ENCODE assay signal across 13 cellular contexts in genomic region chr1:2558030-2558400, GRCh38. TPM values are rescaled to one million over a fixed set of nuclear protein-coding genes. Genes with fewer than 3 reads are reported as not detected.
DNase-seq lines count a peak whose midpoint lies in the region; ATAC-seq and TF ChIP-seq lines count a peak whose summit lies in the region.
"Had no signal": no experiment of that assay in that cellular context is flagged by ENCODE, and none has a peak within 500 bp of the region (broad histone marks: within the 10 kb centered on the region; RNA-seq: fewer than 3 reads in every experiment).

No MANE protein-coding gene starts in this region.

- ATAC-seq in activated T-cell treated with anti-CD3 and anti-CD28 coated beads, Interleukin-2, amount 50 U/mL, for 4 hours, result no peak
- ATAC-seq in activated CD8-positive, alpha-beta T cell treated with anti-CD3 and anti-CD28 coated beads for 36 hours, result no peak
- no peak for ATAC-seq in lower lobe of right lung
- ATAC-seq: gastroesophageal sphincter had no signal

- H3K9ac ChIP-seq in subcutaneous abdominal adipose tissue (ENCODE audit: low read length in 5 of 5), result peak overlapping the region in 1 of 5 donors; percentile 97

- H3K4me3 ChIP-seq in lower lobe of right lung (peak overlapping the region; percentile 95), subcutaneous abdominal adipose tissue (ENCODE audit: low read depth in 1 of 5, low read length in 5 of 5) (peak overlapping the region in 2 of 5 donors; percentile 89 to 95), PC-9 (no peak overlapping the region)
- H3K4me3 ChIP-seq: K562 had no signal

- H2AFZ ChIP-seq in PC-9, result no peak overlapping the region

- H3K4me3 Mint-ChIP-seq in activated T-cell treated with anti-CD3 and anti-CD28 coated beads, Interleukin-2, amount 50 U/mL, for 4 hours, result peak overlapping the region; percentile 99
- peak overlapping the region; percentile 99 for H3K4me3 Mint-ChIP-seq in activated CD8-positive, alpha-beta T cell treated with anti-CD3 and anti-CD28 coated beads for 36 hours
- H3K4me3 Mint-ChIP-seq: nephron progenitor cell had no signal

- H3K36me3 ChIP-seq in lower lobe of right lung (peaks cover 57% of the 10 kb centered on the region), subcutaneous abdominal adipose tissue (ENCODE audit: control insufficient read depth in 5 of 5, insufficient read depth in 5 of 5, low read length in 5 of 5) (peaks cover 0 to 52% (median 40%) of the 10 kb centered on the region in 5 donors), PC-9 (ENCODE audit: low read depth) (no peaks in the 10 kb centered on the region)
- H3K36me3 ChIP-seq: brain microvascular endothelial cell had no signal

- no peaks in the 10 kb centered on the region for H3K9me3 Mint-ChIP-seq in activated T-cell treated with anti-CD3 and anti-CD28 coated beads, Interleukin-2, amount 50 U/mL, for 4 hours
- no peaks in the 10 kb centered on the region for H3K9me3 Mint-ChIP-seq in activated CD8-positive, alpha-beta T cell treated with anti-CD3 and anti-CD28 coated beads for 36 hours
- H3K9me3 Mint-ChIP-seq: nephron progenitor cell had no signal

- H3K36me3 Mint-ChIP-seq in activated T-cell treated with anti-CD3 and anti-CD28 coated beads, Interleukin-2, amount 50 U/mL, for 4 hours (ENCODE audit: insufficient read depth), result peaks cover 11% of the 10 kb centered on the region
- H3K36me3 Mint-ChIP-seq in activated CD8-positive, alpha-beta T cell treated with anti-CD3 and anti-CD28 coated beads for 36 hours (ENCODE audit: low read depth), result peaks cover 31% of the 10 kb centered on the region

- H3K27me3 ChIP-seq in lower lobe of right lung (ENCODE audit: low read depth), result no peaks in the 10 kb centered on the region
- H3K27me3 ChIP-seq in subcutaneous abdominal adipose tissue (ENCODE audit: control insufficient read depth in 5 of 5, insufficient read depth in 4 of 5, low read length in 5 of 5), result no peaks in the 10 kb centered on the region
- no peaks in the 10 kb centered on the region; the same call in 1 of the 2 replicates for H3K27me3 ChIP-seq in PC-9 (ENCODE audit: insufficient read depth, low read depth)
- H3K27me3 ChIP-seq: brain microvascular endothelial cell, gastroesophageal sphincter had no signal

- H3K4me1 Mint-ChIP-seq in activated T-cell treated with anti-CD3 and anti-CD28 coated beads, Interleukin-2, amount 50 U/mL, for 4 hours (ENCODE audit: low read depth), result peaks cover 41% of the 10 kb centered on the region
- H3K4me1 Mint-ChIP-seq in activated CD8-positive, alpha-beta T cell treated with anti-CD3 and anti-CD28 coated beads for 36 hours (ENCODE audit: low read depth), result peaks cover 33% of the 10 kb centered on the region

- no peaks in the 10 kb centered on the region for H3F3A ChIP-seq in PC-9 (ENCODE audit: insufficient read depth, low read depth)

- no peaks in the 10 kb centered on the region for H3K27me3 Mint-ChIP-seq in activated T-cell treated with anti-CD3 and anti-CD28 coated beads, Interleukin-2, amount 50 U/mL, for 4 hours (ENCODE audit: low read depth)
- no peaks in the 10 kb centered on the region for H3K27me3 Mint-ChIP-seq in activated CD8-positive, alpha-beta T cell treated with anti-CD3 and anti-CD28 coated beads for 36 hours

- no peaks in the 10 kb centered on the region for H3K9me2 ChIP-seq in PC-9 (ENCODE audit: insufficient read depth)

- TF ChIP-seq CTCF in activated CD8-positive, alpha-beta T cell treated with anti-CD3 and anti-CD28 coated beads for 36 hours (IDR thresholded peaks at IDR 0.05), result no peak
- TF ChIP-seq CTCF in lower lobe of right lung (IDR thresholded peaks at IDR 0.05), result no peak
- TF ChIP-seq CTCF in PC-9 (conservative IDR thresholded peaks at IDR 0.05), result no peak

- no peaks in the 10 kb centered on the region for H4K20me1 ChIP-seq in PC-9 (ENCODE audit: insufficient read depth)

- POLR2A ChIA-PET in activated CD8-positive, alpha-beta T cell treated with anti-CD3 and anti-CD28 coated beads for 36 hours (lab: Charles Lee), result interaction anchor here (1.1 to 5.7 kb wide), 6 partner anchors 9 to 34 kb away, joined by 3 to 100 read pairs (median 8); partner anchors contain the start of gene PRXL2B
- POLR2A ChIA-PET in PC-9 (lab: Charles Lee; ENCODE audit: unreplicated experiment), result no interaction called here

- H3K4me1 ChIP-seq in lower lobe of right lung, result peaks cover 41% of the 10 kb centered on the region
- peaks cover 6 to 56% (median 43%) of the 10 kb centered on the region in 5 donors for H3K4me1 ChIP-seq in subcutaneous abdominal adipose tissue (ENCODE audit: control insufficient read depth in 5 of 5, insufficient read depth in 5 of 5, low read length in 5 of 5)
- no peaks in the 10 kb centered on the region for H3K4me1 ChIP-seq in PC-9 (replicated peaks; ENCODE audit: insufficient read depth)

- H3K27ac ChIP-seq in lower lobe of right lung (peak overlapping the region; percentile 96), subcutaneous abdominal adipose tissue (ENCODE audit: low read depth, low read length) (peak overlapping the region; percentile 88), PC-9 (no peak overlapping the region)
- H3K27ac ChIP-seq: brain microvascular endothelial cell had no signal

- H3K4me2 ChIP-seq in PC-9, result no peak overlapping the region

- no peaks in the 10 kb centered on the region for H3K79me2 ChIP-seq in PC-9 (ENCODE audit: low read depth)

- intact Hi-C loops in activated CD8-positive, alpha-beta T cell treated with anti-CD3 and anti-CD28 coated beads for 36 hours (cut with micrococcal nuclease), result loop anchor here (10.0 kb wide), 1 partner anchor 87 kb away; no protein-coding TSS in a partner anchor
- intact Hi-C loops in lower lobe of right lung (cut with DNase I), result no loop called here
- intact Hi-C loops in PC-9 (cut with micrococcal nuclease; ENCODE audit: unreplicated experiment), result no loop called here

- CTCF ChIA-PET in activated CD8-positive, alpha-beta T cell treated with anti-CD3 and anti-CD28 coated beads for 36 hours (lab: Charles Lee), result interaction anchor here (1.0 to 1.8 kb wide), 2 partner anchors 11 to 19 kb away, joined by 4 read pairs; no protein-coding TSS in a partner anchor
- CTCF ChIA-PET in PC-9 (lab: Charles Lee), result no interaction called here

- DNase-seq in activated T-cell treated with anti-CD3 and anti-CD28 coated beads, Interleukin-2, amount 50 U/mL, for 4 hours, result no peak
- DNase-seq in activated T-cell treated with anti-CD3 and anti-CD28 coated beads, Interleukin-2, amount 50 U/mL, for 48 hours, result no peak
- no peak for DNase-seq in activated CD8-positive, alpha-beta T cell treated with anti-CD3 and anti-CD28 coated beads for 36 hours
- DNase-seq in lower lobe of right lung, result no peak
- no peak for DNase-seq in PC-9
- no peak for DNase-seq in pons (ENCODE audit: low spot score)
- DNase-seq in NCI-H2029 (lab: John Stamatoyannopoulos, UW), result no peak
- DNase-seq: brain microvascular endothelial cell, NCI-H1436 treated with DMSO at 0.1 percent for 48 hours, nephron progenitor cell had no signal

- no peaks in the 10 kb centered on the region for H3K9me3 ChIP-seq in lower lobe of right lung
- no peaks in the 10 kb centered on the region for H3K9me3 ChIP-seq in subcutaneous abdominal adipose tissue (ENCODE audit: control insufficient read depth in 5 of 5, low read length in 5 of 5)
- H3K9me3 ChIP-seq in PC-9 (ENCODE audit: insufficient read depth, low read depth), result no peaks in the 10 kb centered on the region
- H3K9me3 ChIP-seq: gastroesophageal sphincter had no signal

- peak overlapping the region; percentile 99 for H3K27ac Mint-ChIP-seq in activated CD8-positive, alpha-beta T cell treated with anti-CD3 and anti-CD28 coated beads for 36 hours
- H3K27ac Mint-ChIP-seq: nephron progenitor cell had no signal

- no TSS peak for BruUV-seq in PC-9 (replicated peaks; lab: Mats Ljungman, UMichigan)

RNA-seq across cellular contexts. Expression of gene TNFRSF14, which starts 1.8 kb away (rescaled TPM):
- total RNA-seq in activated T-cell treated with anti-CD3 and anti-CD28 coated beads, Interleukin-2, amount 50 U/mL, for 4 hours, result 100 to 1,000 TPM in 2 of 3 donors, 10 to 100 TPM in 1; 99.3 to 164 (median 114) TPM
- total RNA-seq in activated CD8-positive, alpha-beta T cell treated with anti-CD3 and anti-CD28 coated beads for 36 hours, result 100 to 1,000 TPM; 134 to 140 TPM
- total RNA-seq in lower lobe of right lung (152 TPM), PC-9 (2021) (9.9 and 13.8 TPM in 2 replicates)

RNA-seq across cellular contexts. Expression of gene HES5, which starts 28.0 kb away (rescaled TPM):
- not detected for total RNA-seq in activated T-cell treated with anti-CD3 and anti-CD28 coated beads, Interleukin-2, amount 50 U/mL, for 4 hours
- not detected for total RNA-seq in activated CD8-positive, alpha-beta T cell treated with anti-CD3 and anti-CD28 coated beads for 36 hours
- 1.5 TPM for total RNA-seq in lower lobe of right lung
- not detected in 2 replicates for total RNA-seq in PC-9 (2021)
- total RNA-seq: gastroesophageal sphincter, K562 had no signal

RNA-seq across cellular contexts. Expression of gene PRXL2B, which starts 28.6 kb away (rescaled TPM):
- 10 to 100 TPM; 33.8 to 42.3 (median 40.8) TPM for total RNA-seq in activated T-cell treated with anti-CD3 and anti-CD28 coated beads, Interleukin-2, amount 50 U/mL, for 4 hours
- total RNA-seq in activated CD8-positive, alpha-beta T cell treated with anti-CD3 and anti-CD28 coated beads for 36 hours, result 10 to 100 TPM; 39.1 to 43.6 TPM
- total RNA-seq in lower lobe of right lung, result 26.3 TPM
- 26.1 and 35.3 TPM in 2 replicates for total RNA-seq in PC-9 (2021)

RNA-seq across cellular contexts. Expression of gene PANK4, which starts 31.6 kb away (rescaled TPM):
- 10 to 100 TPM; 38.4 to 40.5 (median 40.0) TPM for total RNA-seq in activated T-cell treated with anti-CD3 and anti-CD28 coated beads, Interleukin-2, amount 50 U/mL, for 4 hours
- total RNA-seq in activated CD8-positive, alpha-beta T cell treated with anti-CD3 and anti-CD28 coated beads for 36 hours, result 10 to 100 TPM; 39.0 to 40.6 TPM
- total RNA-seq in lower lobe of right lung (39.2 TPM), PC-9 (2021) (20.5 and 33.4 TPM in 2 replicates)
